In genomic region chr19:48290341-48290922, GRCh38 we compare ENCODE assay signal across 8 cellular contexts.
A peak's percentile ranks its signal among the peaks of the same experiment; 100 is the strongest.
DNase-seq lines count a peak whose midpoint lies in the region; ATAC-seq, FAIRE-seq and TF ChIP-seq lines count a peak whose summit lies in the region.

No MANE protein-coding gene starts in this region.

- TF ChIP-seq POLR2A in H54 (IDR thresholded peaks at IDR 0.05; ENCODE audit: low read depth, low read length) = no peak

- TF ChIP-seq CTCF in SU-DHL-6 (IDR thresholded peaks at IDR 0.05; ENCODE audit: insufficient read depth, low read length, poor library complexity, severe bottlenecking) (no peak), foreskin fibroblast (IDR thresholded peaks at IDR 0.05; ENCODE audit: low read depth, low read length) (peak; percentile 11)

- no peaks in the 10 kb centered on the region for H3K79me2 ChIP-seq in SU-DHL-6 (ENCODE audit: insufficient read depth, low read length)

- no peaks in the 10 kb centered on the region for H3K4me1 ChIP-seq in rectal smooth muscle tissue (ENCODE audit: control insufficient read depth, insufficient read depth, low read length)

- ATAC-seq in GM18511 (IDR thresholded peaks at IDR 0.05; ENCODE audit: unreplicated experiment) (no peak), GM19467 (IDR thresholded peaks at IDR 0.05; ENCODE audit: unreplicated experiment) (no peak), HG02763 (IDR thresholded peaks at IDR 0.05; ENCODE audit: unreplicated experiment) (no peak)

- H4K20me1 ChIP-seq in SU-DHL-6 (ENCODE audit: low read depth, low read length) = no peaks in the 10 kb centered on the region

- H2AFZ ChIP-seq in SU-DHL-6 (ENCODE audit: low read depth, low read length, severe bottlenecking) = peak overlapping the region; percentile 66

- no peaks in the 10 kb centered on the region for H3K9me3 ChIP-seq in SU-DHL-6 (ENCODE audit: insufficient read depth, low read length)

- H3K9ac ChIP-seq in SU-DHL-6 (ENCODE audit: low read length) (no peak overlapping the region), rectal smooth muscle tissue (ENCODE audit: low read length) (no peak overlapping the region)

- no peaks in the 10 kb centered on the region for H3K9me2 ChIP-seq in SU-DHL-6 (replicated peaks; ENCODE audit: insufficient read depth, low read length)

- H3K36me3 ChIP-seq in SU-DHL-6 (ENCODE audit: low read length) (no peaks in the 10 kb centered on the region), rectal smooth muscle tissue (ENCODE audit: control insufficient read depth, insufficient read depth, low read length) (peaks cover 2% of the 10 kb centered on the region)

- peak; percentile 59 for DNase-seq in H54 (ENCODE audit: insufficient read length, low spot score)
- DNase-seq in foreskin fibroblast = peak in 1 of 2 donors; percentile 67
- no peak for DNase-seq in GOT3 (lab: John Stamatoyannopoulos, UW)

- H3K27me3 ChIP-seq in SU-DHL-6 (ENCODE audit: low read length) (no peaks in the 10 kb centered on the region), rectal smooth muscle tissue (ENCODE audit: control insufficient read depth, insufficient read depth, low read length) (peaks cover under 1% of the 10 kb centered on the region)

- no peak for FAIRE-seq in H54 (lab: Jason Lieb, UNC)

- H3K4me3 ChIP-seq in SU-DHL-6 (ENCODE audit: insufficient read depth, low read length, poor library complexity, severe bottlenecking) (no peak overlapping the region), foreskin fibroblast (ENCODE audit: low read depth in 1 of 2, low read length in 2 of 2) (peak overlapping the region; percentile 47 to 67), rectal smooth muscle tissue (ENCODE audit: low read length) (peak overlapping the region; percentile 59)

- H3F3A ChIP-seq in SU-DHL-6 (ENCODE audit: insufficient read depth) = no peaks in the 10 kb centered on the region

- H3K27ac ChIP-seq in SU-DHL-6 (ENCODE audit: low read depth, low read length) (no peak overlapping the region), rectal smooth muscle tissue (ENCODE audit: low read depth, low read length) (no peak overlapping the region)

- H3K4me2 ChIP-seq in SU-DHL-6 (ENCODE audit: low read depth, low read length, poor library complexity, severe bottlenecking) = peak overlapping the region; percentile 54
